ENCODE assay signal across 8 cellular contexts in the genomic region with DNA sequence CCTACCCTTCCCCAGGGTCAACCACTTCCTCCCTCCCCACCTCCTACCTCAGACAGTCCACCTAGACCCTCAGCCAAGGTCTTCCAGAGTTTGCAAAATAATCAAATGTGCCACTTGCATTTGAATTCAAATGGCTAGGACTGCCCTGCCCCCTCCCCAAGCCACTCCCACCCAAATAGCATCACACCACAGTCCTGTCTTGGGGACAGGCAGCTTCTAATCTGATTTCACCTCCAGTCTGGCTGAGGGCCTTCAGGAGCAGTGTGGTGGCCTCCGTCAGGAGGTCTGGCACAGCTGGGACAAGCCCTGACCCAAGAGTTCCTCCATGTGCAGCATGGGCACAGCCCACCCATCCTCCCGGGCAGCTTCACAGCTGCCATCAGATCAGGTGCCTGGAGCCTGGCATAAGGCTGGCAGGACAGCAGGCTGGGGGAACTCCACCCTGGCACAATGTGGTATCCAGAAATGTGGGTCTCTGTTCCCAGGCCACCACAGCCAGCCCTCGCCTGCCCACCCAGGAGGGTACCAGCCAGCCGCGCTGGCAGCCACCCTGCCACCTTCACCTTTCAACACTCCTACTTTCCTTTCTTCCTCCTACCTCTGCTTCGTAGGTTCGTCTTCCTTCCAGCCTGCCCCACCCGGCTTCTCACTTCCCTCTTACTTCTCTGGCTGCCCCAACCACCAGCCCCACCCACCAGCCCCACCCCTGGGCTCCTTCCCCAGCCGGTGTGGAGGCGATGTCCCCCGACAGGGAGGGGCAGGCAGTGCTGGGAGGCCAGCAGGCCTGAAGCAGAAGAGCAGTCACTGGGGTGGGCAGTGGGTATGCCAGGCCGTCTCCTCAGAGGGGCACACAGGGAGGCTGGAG. TPM values are rescaled to one million over a fixed set of nuclear protein-coding genes. Genes with fewer than 3 reads are reported as not detected.
A peak's percentile ranks its signal among the peaks of the same experiment; 100 is the strongest.
DNase-seq lines count a peak whose midpoint lies in the region; ATAC-seq and TF ChIP-seq lines count a peak whose summit lies in the region.

A gene with protein sequence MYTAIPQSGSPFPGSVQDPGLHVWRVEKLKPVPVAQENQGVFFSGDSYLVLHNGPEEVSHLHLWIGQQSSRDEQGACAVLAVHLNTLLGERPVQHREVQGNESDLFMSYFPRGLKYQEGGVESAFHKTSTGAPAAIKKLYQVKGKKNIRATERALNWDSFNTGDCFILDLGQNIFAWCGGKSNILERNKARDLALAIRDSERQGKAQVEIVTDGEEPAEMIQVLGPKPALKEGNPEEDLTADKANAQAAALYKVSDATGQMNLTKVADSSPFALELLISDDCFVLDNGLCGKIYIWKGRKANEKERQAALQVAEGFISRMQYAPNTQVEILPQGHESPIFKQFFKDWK (minus strand): TSS at position 648 of the 865 bp plus-strand sequence. CDS start 8,221 bp downstream, outside the sequence.

- no peak for TF ChIP-seq CTCF in GM13977 (IDR thresholded peaks at IDR 0.05; ENCODE audit: extremely low read depth, insufficient read depth, missing control alignments)
- no peak for TF ChIP-seq CTCF in kidney epithelial cell (IDR thresholded peaks at IDR 0.05; ENCODE audit: insufficient read depth, low read length, poor library complexity, severe bottlenecking)

- in situ Hi-C loops in GM13977 (cut with MboI; ENCODE audit: low pct_unique_long_range_greater_than_20kb, low sequenced_read_pairs, unreplicated experiment), result no loop called here

- H3K27ac Mint-ChIP-seq in activated naive CD8-positive, alpha-beta T cell, result no peak within 1 kb of the TSS
- H3K27ac Mint-ChIP-seq in stimulated activated naive B cell treated with anti-CD40 and anti-IgM and Interleukin-4, amounts not matched to agents 10 μg/mL and 1 μg/mL and 100 μg/mL, for 72 hours, result peak within 1 kb of the TSS; percentile 86

- H3K4me3 Mint-ChIP-seq in activated naive CD8-positive, alpha-beta T cell, result peak within 1 kb of the TSS; percentile 71
- peak within 1 kb of the TSS; percentile 81 to 86 for H3K4me3 Mint-ChIP-seq in stimulated activated naive B cell treated with anti-CD40 and anti-IgM and Interleukin-4, amounts not matched to agents 10 μg/mL and 1 μg/mL and 100 μg/mL, for 72 hours

- ATAC-seq in HG02623 (IDR thresholded peaks at IDR 0.05; ENCODE audit: unreplicated experiment), result peak; percentile 60
- ATAC-seq in stimulated activated naive B cell treated with anti-CD40 and anti-IgM and Interleukin-4, amounts not matched to agents 10 μg/mL and 1 μg/mL and 100 μg/mL, for 72 hours (replicated peaks), result peak; percentile 75 to 76

- H3K27me3 Mint-ChIP-seq in activated naive CD8-positive, alpha-beta T cell, result no peaks in the 10 kb centered on the region
- H3K27me3 Mint-ChIP-seq in stimulated activated naive B cell treated with anti-CD40 and anti-IgM and Interleukin-4, amounts not matched to agents 10 μg/mL and 1 μg/mL and 100 μg/mL, for 72 hours, result no peaks in the 10 kb centered on the region

- H3K9me3 Mint-ChIP-seq in activated naive CD8-positive, alpha-beta T cell (ENCODE audit: low read depth), result no peaks in the 10 kb centered on the region
- no peaks in the 10 kb centered on the region for H3K9me3 Mint-ChIP-seq in stimulated activated naive B cell treated with anti-CD40 and anti-IgM and Interleukin-4, amounts not matched to agents 10 μg/mL and 1 μg/mL and 100 μg/mL, for 72 hours

- no peak within 1 kb of the TSS for H3K4me3 ChIP-seq in kidney epithelial cell (ENCODE audit: low read depth, low read length)

- no peaks in the 10 kb centered on the region for H3K36me3 Mint-ChIP-seq in activated naive CD8-positive, alpha-beta T cell
- peaks cover 9 to 18% of the 10 kb centered on the region in 2 donors for H3K36me3 Mint-ChIP-seq in stimulated activated naive B cell treated with anti-CD40 and anti-IgM and Interleukin-4, amounts not matched to agents 10 μg/mL and 1 μg/mL and 100 μg/mL, for 72 hours

- DNase-seq in GM13977 (ENCODE audit: low spot score), result peak; percentile 77
- DNase-seq in NOMO-1 treated with dmso at 0.1 percent for 144 hours (lab: John Stamatoyannopoulos, UW; ENCODE audit: unreplicated experiment), result peak; percentile 89
- no peak for DNase-seq in kidney epithelial cell (ENCODE audit: low read depth)
- DNase-seq in stimulated activated naive B cell treated with anti-CD40 and anti-IgM and Interleukin-4, amounts not matched to agents 10 μg/mL and 1 μg/mL and 100 μg/mL, for 72 hours, result peak; percentile 78
- no peak for DNase-seq in NCI-H2171 treated with DMSO at 0.1 percent for 48 hours (lab: John Stamatoyannopoulos, UW)
- DNase-seq in NCI-H82 (lab: John Stamatoyannopoulos, UW), result no peak

- peaks cover 61% of the 10 kb centered on the region for H3K4me1 Mint-ChIP-seq in activated naive CD8-positive, alpha-beta T cell (ENCODE audit: low read depth)
- peaks cover 50 to 76% of the 10 kb centered on the region in 2 donors for H3K4me1 Mint-ChIP-seq in stimulated activated naive B cell treated with anti-CD40 and anti-IgM and Interleukin-4, amounts not matched to agents 10 μg/mL and 1 μg/mL and 100 μg/mL, for 72 hours

- H3K36me3 ChIP-seq in kidney epithelial cell (ENCODE audit: control insufficient read depth, insufficient read depth, low read length), result no peaks in the 10 kb centered on the region

- H3K27me3 ChIP-seq in kidney epithelial cell (ENCODE audit: control insufficient read depth, insufficient read depth, low read length), result no peaks in the 10 kb centered on the region

RNA-seq across cellular contexts. Expression of the gene that starts here (rescaled TPM):
- 260 and 284 TPM in 2 replicates for total RNA-seq in kidney epithelial cell

Comparison
In these comparisons a context has a peak if more than half of its experiments do, and no peak if none do; other contexts are left out.
1. DNase-seq: peak in GM13977 (single experiment), NOMO-1 treated with dmso at 0.1 percent for 144 hours (single experiment) and stimulated activated naive B cell treated with anti-CD40 and anti-IgM and Interleukin-4, amounts not matched to agents 10 μg/mL and 1 μg/mL and 100 μg/mL, for 72 hours (single experiment); none in kidney epithelial cell (single experiment), NCI-H2171 treated with DMSO at 0.1 percent for 48 hours (single experiment) and NCI-H82 (single experiment).